ENCODE assay signal across 24 cellular contexts in genomic region chr18:43664487-43665008, GRCh38.
DNase-seq lines count a peak whose midpoint lies in the region; ATAC-seq and TF ChIP-seq lines count a peak whose summit lies in the region.
"Had no signal": no experiment of that assay in that cellular context is flagged by ENCODE, and none has a peak within 500 bp of the region (broad histone marks: within the 10 kb centered on the region; RNA-seq: fewer than 3 reads in every experiment).

No MANE protein-coding gene starts in this region.

- peak; percentile 97 for TF ChIP-seq EP300 in neural cell (conservative IDR thresholded peaks at IDR 0.05; ENCODE audit: poor library complexity, severe bottlenecking)

- H3K9me3 ChIP-seq in neural cell (ENCODE audit: low read length): no peaks in the 10 kb centered on the region
- H3K9me3 ChIP-seq: gastroesophageal sphincter, stomach, uterus had no signal

- peak overlapping the region; percentile 18 for H3K9ac ChIP-seq in neural cell (ENCODE audit: low read length)

- no peaks in the 10 kb centered on the region for H3F3A ChIP-seq in neural cell (ENCODE audit: insufficient read depth, low read length, poor library complexity, severe bottlenecking)

- H3K27ac ChIP-seq in neural cell (ENCODE audit: low read length): peak overlapping the region; percentile 56
- H3K27ac ChIP-seq: gastroesophageal sphincter, stomach, uterus had no signal

- no peaks in the 10 kb centered on the region for H3K27me3 ChIP-seq in neural cell (ENCODE audit: insufficient read depth, low read depth, low read length)
- H3K27me3 ChIP-seq: gastroesophageal sphincter, stomach, uterus had no signal

- H3K79me2 ChIP-seq in neural cell (replicated peaks; ENCODE audit: insufficient read depth, low read length): no peaks in the 10 kb centered on the region

- no peaks in the 10 kb centered on the region for H3K36me3 ChIP-seq in neural cell (ENCODE audit: insufficient read depth, low read length)
- H3K36me3 ChIP-seq: gastroesophageal sphincter, stomach, uterus had no signal

- H3K4me2 ChIP-seq in neural cell (ENCODE audit: low read length): peak overlapping the region; percentile 33

- H4K20me1 ChIP-seq in neural cell (ENCODE audit: insufficient read depth): no peaks in the 10 kb centered on the region

- ATAC-seq in SK-N-SH treated with all-trans-retinoic acid at 6 μM for 48 hours: peak; percentile 54
- no peak for ATAC-seq in GM21737 (IDR thresholded peaks at IDR 0.05; ENCODE audit: unreplicated experiment)
- ATAC-seq in GM19463 (IDR thresholded peaks at IDR 0.05; ENCODE audit: unreplicated experiment): no peak
- ATAC-seq: gastroesophageal sphincter, left colon, Right ventricle myocardium inferior had no signal

- no peak for TF ChIP-seq CTCF in fibroblast of the aortic adventitia (IDR thresholded peaks at IDR 0.05; ENCODE audit: insufficient read depth, low read length)
- TF ChIP-seq CTCF in neural cell (IDR thresholded peaks at IDR 0.05; ENCODE audit: poor library complexity, severe bottlenecking): no peak

- no peak overlapping the region for H2AFZ ChIP-seq in neural cell (ENCODE audit: low read depth, low read length)

- in situ Hi-C loops in G401 (cut with HindIII; ENCODE audit: low sequenced_read_pairs): no loop called here

- H3K4me3 ChIP-seq in fibroblast of the aortic adventitia (ENCODE audit: low read depth, low read length): no peak overlapping the region
- H3K4me3 ChIP-seq in neural cell (ENCODE audit: low read length): peak overlapping the region; percentile 36
- H3K4me3 ChIP-seq: gastroesophageal sphincter, skin epidermis, stomach, uterus had no signal

- TF ChIP-seq RAD21 in neural cell (conservative IDR thresholded peaks at IDR 0.05): no peak

- DNase-seq in EH (ENCODE audit: low read depth) (peak; percentile 25), fibroblast of the aortic adventitia (ENCODE audit: low read depth) (peak; percentile 2), NCI-H82 (lab: John Stamatoyannopoulos, UW) (no peak), G401 (ENCODE audit: low spot score) (no peak)
- DNase-seq: activated CD4-positive, alpha-beta memory T cell treated with anti-CD3 and anti-CD28 coated beads for 36 hours; activated CD4-positive, alpha-beta T cell treated with anti-CD3 and anti-CD28 coated beads for 1 hour; activated naive CD4-positive, alpha-beta T cell; DMS79 treated with DMSO at 0.1 percent for 48 hours; hippocampal formation; Karpas-422; left colon; NCI-H1417; NCI-H2029; NCI-H526; occipital lobe; stomach; uterus had no signal

- H3K9me2 ChIP-seq in neural cell (ENCODE audit: insufficient read depth, low read length): no peaks in the 10 kb centered on the region

TF ChIP-seq in SK-N-SH treated with all-trans-retinoic acid at 6 μM for 48 hours, 23 proteins besides CTCF, POLR2A, EP300 and RAD21:
- TF ChIP-seq POU6F1 (CRISPR knock-in tag; IDR thresholded peaks at IDR 0.05; ENCODE audit: borderline replicate concordance, low read depth) (no peak), ZFP30 (CRISPR knock-in tag; IDR thresholded peaks at IDR 0.05) (no peak), RARB (CRISPR knock-in tag; IDR thresholded peaks at IDR 0.05) (no peak), PPARA (CRISPR knock-in tag; IDR thresholded peaks at IDR 0.05; ENCODE audit: borderline replicate concordance) (no peak), GLIS3 (CRISPR knock-in tag; IDR thresholded peaks at IDR 0.05) (no peak), ZNF70 (CRISPR knock-in tag; IDR thresholded peaks at IDR 0.05) (no peak), ARNTL (CRISPR knock-in tag; IDR thresholded peaks at IDR 0.05; ENCODE audit: borderline replicate concordance, low read depth) (no peak), ZC3H10 (CRISPR knock-in tag; IDR thresholded peaks at IDR 0.05) (no peak), CREB5 (CRISPR knock-in tag; IDR thresholded peaks at IDR 0.05; ENCODE audit: low read depth) (no peak)

TF ChIP-seq in neural cell, 6 proteins besides CTCF, POLR2A, EP300 and RAD21:
- TF ChIP-seq POLR2AphosphoS5 (IDR thresholded peaks at IDR 0.05) (peak; percentile 77), EZH2 (IDR thresholded peaks at IDR 0.05; ENCODE audit: borderline replicate concordance, insufficient read depth, low read length, poor library complexity, severe bottlenecking) (no peak), REST (IDR thresholded peaks at IDR 0.05; ENCODE audit: borderline replicate concordance) (peak; percentile 57), MXI1 (conservative IDR thresholded peaks at IDR 0.05; ENCODE audit: poor library complexity, severe bottlenecking) (no peak), SMC3 (conservative IDR thresholded peaks at IDR 0.05; ENCODE audit: poor library complexity) (no peak)

Comparison
In these comparisons a context has a peak if more than half of its experiments do, and no peak if none do; other contexts are left out.
1. DNase-seq: peak in EH (single experiment) and fibroblast of the aortic adventitia (single experiment); none in NCI-H82 (single experiment) and G401 (single experiment).